14 cellular contexts compared by ENCODE assay signal in genomic region chr9:42095929-42096328, GRCh38. TPM values are rescaled to one million over a fixed set of nuclear protein-coding genes. Genes with fewer than 3 reads are reported as not detected.
A peak's percentile ranks its signal among the peaks of the same experiment; 100 is the strongest.
DNase-seq lines count a peak whose midpoint lies in the region; ATAC-seq, FAIRE-seq and TF ChIP-seq lines count a peak whose summit lies in the region.
"Not testable (repeated sequence)": the region's sequence is repeated elsewhere in the genome, so short reads cannot be mapped to it uniquely, and the experiment has no call there.
"Had no signal": no experiment of that assay in that cellular context is flagged by ENCODE, and none has a peak within 500 bp of the region (broad histone marks: within the 10 kb centered on the region; RNA-seq: fewer than 3 reads in every experiment).

No MANE protein-coding gene starts in this region.

- not testable (repeated sequence) for H3K14ac ChIP-seq in H9 (ENCODE audit: insufficient read depth, low read length)

- H2BK5ac ChIP-seq in H9 (ENCODE audit: insufficient read length, low read length) = not testable (repeated sequence)

- CTCF ChIA-PET in A549 (lab: Yijun Ruan, JAX) = not testable (repeated sequence)

- H3K4me1 ChIP-seq in A549; H9 (ENCODE audit: insufficient read depth, low read length); esophagus muscularis mucosa: not testable (repeated sequence)

- not testable (repeated sequence) for TF ChIP-seq EP300 in A549 (IDR thresholded peaks at IDR 0.05); esophagus muscularis mucosa (IDR thresholded peaks at IDR 0.05)

- H3K9me3 Mint-ChIP-seq in H9; stimulated activated effector memory CD8-positive, alpha-beta T cell treated with anti-CD3 and anti-CD28 coated beads, Interleukin-12 subunit alpha, Interleukin-12 subunit beta, amount 100 ng/mL, for 72 hours; stimulated activated memory B cell treated with anti-CD40 and anti-IgM and Interleukin-4, amounts not matched to agents 10 μg/mL and 1 μg/mL and 100 μg/mL, for 72 hours: not testable (repeated sequence)

- peak; percentile 30 to 54; a peak in 4 of 6 replicates for ATAC-seq in A549
- peak; percentile 26 for ATAC-seq in stimulated activated effector memory CD8-positive, alpha-beta T cell treated with anti-CD3 and anti-CD28 coated beads, Interleukin-12 subunit alpha, Interleukin-12 subunit beta, amount 100 ng/mL, for 72 hours
- peak; percentile 24 for ATAC-seq in stimulated activated memory B cell treated with anti-CD40 and anti-IgM and Interleukin-4, amounts not matched to agents 10 μg/mL and 1 μg/mL and 100 μg/mL, for 72 hours

- not testable (repeated sequence) for H3K4me3 Mint-ChIP-seq in H9; stimulated activated effector memory CD8-positive, alpha-beta T cell treated with anti-CD3 and anti-CD28 coated beads, Interleukin-12 subunit alpha, Interleukin-12 subunit beta, amount 100 ng/mL, for 72 hours; stimulated activated memory B cell treated with anti-CD40 and anti-IgM and Interleukin-4, amounts not matched to agents 10 μg/mL and 1 μg/mL and 100 μg/mL, for 72 hours

- H3K9ac ChIP-seq in H9 (ENCODE audit: extremely low read depth, insufficient read length, low read length) = not testable (repeated sequence)

- H3K79me1 ChIP-seq in H9 (ENCODE audit: insufficient read depth, low read depth, low read length, poor library complexity, severe bottlenecking) = not testable (repeated sequence)

- H3K27ac ChIP-seq in A549; H9 (ENCODE audit: insufficient read length, low read depth, low read length); esophagus muscularis mucosa (replicated peaks in 1 of 4): not testable (repeated sequence)

- TF ChIP-seq RAD21 in A549 (conservative IDR thresholded peaks at IDR 0.05 in 1 of 2, IDR thresholded peaks at IDR 0.05 in 1 of 2) = not testable (repeated sequence)

- H3K27me3 Mint-ChIP-seq in H9 (ENCODE audit: low read depth); stimulated activated memory B cell treated with anti-CD40 and anti-IgM and Interleukin-4, amounts not matched to agents 10 μg/mL and 1 μg/mL and 100 μg/mL, for 72 hours: not testable (repeated sequence)

- POLR2A ChIA-PET in A549 (lab: Yijun Ruan, JAX) = not testable (repeated sequence)

- H3K27ac Mint-ChIP-seq in H9; stimulated activated effector memory CD8-positive, alpha-beta T cell treated with anti-CD3 and anti-CD28 coated beads, Interleukin-12 subunit alpha, Interleukin-12 subunit beta, amount 100 ng/mL, for 72 hours; stimulated activated memory B cell treated with anti-CD40 and anti-IgM and Interleukin-4, amounts not matched to agents 10 μg/mL and 1 μg/mL and 100 μg/mL, for 72 hours: not testable (repeated sequence)

- not testable (repeated sequence) for H3K4me1 Mint-ChIP-seq in H9; stimulated activated effector memory CD8-positive, alpha-beta T cell treated with anti-CD3 and anti-CD28 coated beads, Interleukin-12 subunit alpha, Interleukin-12 subunit beta, amount 100 ng/mL, for 72 hours; stimulated activated memory B cell treated with anti-CD40 and anti-IgM and Interleukin-4, amounts not matched to agents 10 μg/mL and 1 μg/mL and 100 μg/mL, for 72 hours

- H3K27me3 ChIP-seq in H9 (ENCODE audit: insufficient read depth, low read length); esophagus muscularis mucosa: not testable (repeated sequence)

- not testable (repeated sequence) for DNase-seq in A549 (ENCODE audit: low read depth in 1 of 2, low spot score in 1 of 2); stimulated activated effector memory CD8-positive, alpha-beta T cell treated with anti-CD3 and anti-CD28 coated beads, Interleukin-12 subunit alpha, Interleukin-12 subunit beta, amount 100 ng/mL, for 72 hours (ENCODE audit: low spot score in 2 of 2)
- DNase-seq in H9 = peak; percentile 4
- DNase-seq in esophagus muscularis mucosa (ENCODE audit: extremely low spot score) = peak; percentile 91
- DNase-seq in islet precursor cell = peak; percentile 41
- peak; percentile 0 for DNase-seq in medulla oblongata (ENCODE audit: extremely low spot score)

- not testable (repeated sequence) for FAIRE-seq in A549 (lab: Jason Lieb, UNC)

- H3K23ac ChIP-seq in H9 (ENCODE audit: insufficient read length, low read depth, low read length) = not testable (repeated sequence)

- H2BK20ac ChIP-seq in H9 (ENCODE audit: low read depth, low read length, poor library complexity, severe bottlenecking) = not testable (repeated sequence)

- not testable (repeated sequence) for H4K8ac ChIP-seq in H9 (replicated peaks; ENCODE audit: insufficient read length, low read depth, low read length)

- H3K9me3 ChIP-seq in A549; H9 (ENCODE audit: control insufficient read depth, low read depth, low read length); esophagus muscularis mucosa: not testable (repeated sequence)

- intact Hi-C loops in esophagus muscularis mucosa (cut with DNase I) = not testable (repeated sequence)

- H4K91ac ChIP-seq in H9 (ENCODE audit: insufficient read length, low read depth, low read length) = not testable (repeated sequence)

- not testable (repeated sequence) for H3K36me3 Mint-ChIP-seq in H9 (ENCODE audit: insufficient read depth in 1 of 3, low read depth in 3 of 3); stimulated activated effector memory CD8-positive, alpha-beta T cell treated with anti-CD3 and anti-CD28 coated beads, Interleukin-12 subunit alpha, Interleukin-12 subunit beta, amount 100 ng/mL, for 72 hours; stimulated activated memory B cell treated with anti-CD40 and anti-IgM and Interleukin-4, amounts not matched to agents 10 μg/mL and 1 μg/mL and 100 μg/mL, for 72 hours

- not testable (repeated sequence) for H3T11ph ChIP-seq in H9 (ENCODE audit: low read length)

- not testable (repeated sequence) for TF ChIP-seq CTCF in A549 (IDR thresholded peaks at IDR 0.05); H9 (conservative IDR thresholded peaks at IDR 0.05); esophagus muscularis mucosa (IDR thresholded peaks at IDR 0.05)

- not testable (repeated sequence) for H3K4me2 ChIP-seq in A549; H9 (ENCODE audit: insufficient read depth, insufficient read length, low read length)

- not testable (repeated sequence) for H3K4ac ChIP-seq in H9 (ENCODE audit: low read depth, low read length)

- not testable (repeated sequence) for TF ChIP-seq POLR2A in A549 (IDR thresholded peaks at IDR 0.05; ENCODE audit: low read length); esophagus muscularis mucosa (IDR thresholded peaks at IDR 0.05; ENCODE audit: low read depth)

- not testable (repeated sequence) for H3K56ac ChIP-seq in H9 (ENCODE audit: insufficient read length, low read depth, low read length)

- not testable (repeated sequence) for H2AK5ac ChIP-seq in H9 (ENCODE audit: insufficient read length, low read length)

- H3K18ac ChIP-seq in H9 (ENCODE audit: insufficient read length, low read depth, low read length) = not testable (repeated sequence)

- not testable (repeated sequence) for H2AFZ ChIP-seq in H9 (ENCODE audit: low read length)

- H2BK15ac ChIP-seq in H9 (ENCODE audit: low read depth, low read length) = not testable (repeated sequence)

- 93% methylated on average over 7 of the region's 9 CpGs for WGBS in A549 (ENCODE audit: missing lambda C conversion rate)
- no CpG with 5 or more reads among the region's 9 CpGs for WGBS in H9 (ENCODE audit: extremely low coverage, insufficient read length, low lambda C conversion rate)
- 81% methylated on average over 6 of the region's 9 CpGs for WGBS in esophagus muscularis mucosa

- H2BK12ac ChIP-seq in H9 (ENCODE audit: insufficient read length, low read depth, low read length) = not testable (repeated sequence)

- H3K23me2 ChIP-seq in H9 (ENCODE audit: insufficient read length, low read depth, low read length, poor library complexity, severe bottlenecking) = not testable (repeated sequence)

- H4K5ac ChIP-seq in H9 (ENCODE audit: insufficient read length, low read depth, low read length) = not testable (repeated sequence)

- not testable (repeated sequence) for H3K36me3 ChIP-seq in esophagus muscularis mucosa

- H4K20me1 ChIP-seq in H9 (ENCODE audit: control insufficient read depth, insufficient read depth, insufficient read length) = not testable (repeated sequence)

- H3K4me3 ChIP-seq in A549, esophagus muscularis mucosa: not testable (repeated sequence)

- not testable (repeated sequence) for H3K79me2 ChIP-seq in H9 (ENCODE audit: insufficient read depth, low read length)

- H2BK120ac ChIP-seq in H9 (ENCODE audit: low read depth, low read length, poor library complexity, severe bottlenecking) = not testable (repeated sequence)

RNA-seq across cellular contexts. Expression of gene CNTNAP3B, which starts 33.3 kb away (rescaled TPM):
- polyA plus RNA-seq in A549 (2011; rRNA removed) = 73.3 and 75.6 TPM in 2 replicates
- polyA plus RNA-seq in A549 (2012; cell fraction: cytosol; rRNA removed) = 16.0 and 17.5 TPM in 2 replicates
- 46.6 and 53.0 TPM in 2 replicates for polyA plus RNA-seq in A549 (2012; cell fraction: nucleus; rRNA removed)
- 13.6 to 17.7 TPM (median 14.4 TPM) in 3 replicates for polyA plus RNA-seq in A549 (2017; fragmentation: RNase III; extraction: RNeasy Plus Mini Kit Qiagen cat#74134 plus additional on column Dnase treatment)
- polyA minus RNA-seq in A549 (2011; rRNA and poly(A)+ RNA removed) = 82.9 and 86.8 TPM in 2 replicates
- total RNA-seq in H9 (2021) = 4.6 and 4.7 TPM in 2 replicates
- 10 to 100 TPM; 60.5 to 81.4 (median 66.0) TPM for total RNA-seq in esophagus muscularis mucosa
- total RNA-seq: Caco-2; CD4-positive, alpha-beta memory T cell; CD4-positive, alpha-beta T cell; CD4-positive, CD25-positive, alpha-beta regulatory T cell; CD8-positive, alpha-beta memory T cell; CD8-positive, alpha-beta T cell had no signal
- polyA plus RNA-seq: CD14-positive monocyte; CD4-positive, alpha-beta memory T cell; CD4-positive, CD25-positive, alpha-beta regulatory T cell; CD8-positive, alpha-beta memory T cell had no signal

Comparison
In these comparisons a context has a peak if more than half of its experiments do, and no peak if none do; other contexts are left out.
1. RNA of gene CNTNAP3B, which starts 33.3 kb away (total RNA-seq): 60.5 to 81.4 TPM in esophagus muscularis mucosa; 4.6 to 4.7 TPM in H9; every median in the first group is over 10 times any median in the second.
2. Peak in every context shown above with its lines, with median percentiles within 50 percentile points of each other: ATAC-seq.